ENCODE assay signal across 31 cellular contexts in the genomic region with DNA sequence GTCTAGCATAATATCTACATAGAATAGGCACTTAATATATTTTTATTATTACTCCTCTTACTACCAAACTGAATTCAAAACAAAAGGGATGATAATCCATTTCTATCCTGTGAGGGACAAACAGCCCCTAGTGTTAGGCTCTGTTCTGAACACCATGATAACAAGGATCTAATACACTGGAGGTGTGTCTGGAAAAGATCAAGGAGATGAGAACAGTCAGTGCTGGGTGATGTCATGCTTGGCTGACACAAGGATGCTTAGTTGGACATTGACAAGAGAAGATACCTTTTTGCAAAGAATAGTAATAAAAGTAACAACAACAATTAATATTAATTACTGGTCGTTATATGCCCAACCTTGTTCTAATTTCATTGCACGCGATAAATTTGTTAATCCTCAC.
"Had no signal": no experiment of that assay in that cellular context is flagged by ENCODE, and none has a peak within 500 bp of the region (broad histone marks: within the 10 kb centered on the region; RNA-seq: fewer than 3 reads in every experiment).

No MANE protein-coding gene starts in this region.

- H3K4me3 ChIP-seq: adrenal gland, breast epithelium, cardiac muscle cell, colonic mucosa, esophagus squamous epithelium, gastrocnemius medialis, heart left ventricle had no signal

- FAIRE-seq: endometrium, endothelial cell of umbilical vein had no signal

- DNase-seq: activated CD4-positive, alpha-beta memory T cell treated with anti-CD3 and anti-CD28 coated beads for 36 hours; activated CD4-positive, alpha-beta T cell treated with anti-CD3 and anti-CD28 coated beads for 36 hours; activated CD4-positive, alpha-beta T cell treated with anti-CD3 and anti-CD28 coated beads, Interleukin-2, amount 10 ng/mL, durations not matched to agents 24 days and 14 days; activated CD4-positive, CD25-positive, alpha-beta regulatory T cell; activated CD4-positive, CD25-positive, alpha-beta regulatory T cell treated with anti-CD3 and anti-CD28 coated beads, Interleukin-2, amount 50 U/mL, for 72 hours; activated CD8-positive, alpha-beta memory T cell treated with anti-CD3 and anti-CD28 coated beads, Interleukin-2, amount 10 ng/mL, durations not matched to agents 7 days and 5 days; activated CD8-positive, alpha-beta memory T cell treated with anti-CD3 and anti-CD28 coated beads, Interleukin-2, amount 50 U/mL, for 4 hours; activated CD8-positive, alpha-beta T cell treated with anti-CD3 and anti-CD28 coated beads, Interleukin-2, amount 10 ng/mL, durations not matched to agents 7 days and 5 days; activated effector memory CD4-positive, alpha-beta T cell treated with anti-CD3 and anti-CD28 coated beads, Interleukin-2, amount 50 U/mL, for 16 hours; activated naive CD4-positive, alpha-beta T cell treated with anti-CD3 and anti-CD28 coated beads for 36 hours; activated naive CD8-positive, alpha-beta T cell treated with anti-CD3 and anti-CD28 coated beads for 36 hours; activated naive CD8-positive, alpha-beta T cell treated with anti-CD3 and anti-CD28 coated beads, Interleukin-2, amount 50 U/mL, for 24 hours; activated T-cell treated with anti-CD3 and anti-CD28 coated beads, Interleukin-2, amount 50 U/mL, for 1 hour; activated T-cell treated with anti-CD3 and anti-CD28 coated beads, Interleukin-2, amount 50 U/mL, for 48 hours; amygdala; aorta; central memory CD4-positive, alpha-beta T cell; cerebellar nuclear complex; colonic mucosa; effector CD8-positive, alpha-beta T cell; esophagus squamous epithelium; foreskin keratinocyte; gastrocnemius medialis; glutamatergic neuron; heart left ventricle; T-helper 9 cell had no signal
